In the genomic region with DNA sequence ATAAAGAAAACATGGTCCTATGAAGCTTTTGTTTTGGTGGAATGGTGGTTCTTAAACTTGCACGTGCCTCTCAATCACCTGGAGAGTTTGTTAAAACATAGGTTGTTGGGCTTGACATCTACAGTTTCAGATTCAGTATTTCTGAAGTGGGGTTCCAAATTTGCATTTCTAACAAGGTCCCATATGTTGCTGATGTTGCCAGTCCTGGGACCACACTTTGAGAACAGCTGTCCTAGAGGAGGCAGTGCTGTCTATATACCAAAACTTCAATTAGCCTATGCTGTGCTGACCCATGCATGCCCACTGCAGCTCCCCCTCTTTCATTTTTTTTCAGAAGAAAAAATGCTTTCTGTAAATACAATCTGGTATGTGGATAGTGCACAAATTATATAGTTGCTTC, we compare ENCODE assay signal across 21 cellular contexts. TPM values are rescaled to one million over a fixed set of nuclear protein-coding genes. Genes with fewer than 3 reads are reported as not detected.
A peak's percentile ranks its signal among the peaks of the same experiment; 100 is the strongest.
DNase-seq lines count a peak whose midpoint lies in the region; ATAC-seq, FAIRE-seq and TF ChIP-seq lines count a peak whose summit lies in the region.
"Had no signal": no experiment of that assay in that cellular context is flagged by ENCODE, and none has a peak within 500 bp of the region (broad histone marks: within the 10 kb centered on the region; RNA-seq: fewer than 3 reads in every experiment).

No MANE protein-coding gene starts in this region.

- peak overlapping the region; percentile 8; the same call in 1 of the 2 replicates for H3K23ac ChIP-seq in IMR-90 (ENCODE audit: low read depth, low read length)
- H3K23ac ChIP-seq in H1 (ENCODE audit: insufficient read length), result no peak overlapping the region
- no peak overlapping the region for H3K23ac ChIP-seq in H9 (ENCODE audit: insufficient read length, low read depth, low read length)

- CTCF ChIA-PET in IMR-90 (lab: Yijun Ruan, JAX) (interaction anchor here (0.7 kb wide), 1 partner anchor 800 kb away, joined by 4 read pairs; no protein-coding TSS in a partner anchor), H1 (lab: Charles Lee; ENCODE audit: partially characterized antibody) (interaction anchor here (1.1 kb wide), 1 partner anchor 1125 kb away, joined by 3 read pairs; no protein-coding TSS in a partner anchor)

- H3K56ac ChIP-seq in IMR-90 (ENCODE audit: extremely low read depth, insufficient read depth, low read length), result 0 out of 2 replicates have a peak overlapping the region, but pooled peaks have one; percentile 8
- H3K56ac ChIP-seq in H1 (replicated peaks; ENCODE audit: insufficient read length, low read depth, low read length), result no peak overlapping the region
- no peak overlapping the region for H3K56ac ChIP-seq in H9 (ENCODE audit: insufficient read length, low read depth, low read length)

- no peaks in the 10 kb centered on the region for H3K9me3 ChIP-seq in IMR-90 (ENCODE audit: control insufficient read depth, insufficient read depth, low read length)
- H3K9me3 ChIP-seq in H1 (ENCODE audit: insufficient read depth in 2 of 2, low read depth in 1 of 2, low read length in 1 of 2), result peaks cover 0 to under 1% of the 10 kb centered on the region in 2 experiments; a peak in 1 of 4 replicates
- H3K9me3 ChIP-seq in H9 (ENCODE audit: control insufficient read depth, low read depth, low read length), result no peaks in the 10 kb centered on the region
- H3K9me3 ChIP-seq: colonic mucosa, uterus had no signal

- H3K79me1 ChIP-seq in IMR-90 (ENCODE audit: low read depth in 1 of 2, low read length in 2 of 2) (peaks cover 17 to 46% of the 10 kb centered on the region in 2 experiments), H1 (ENCODE audit: low read depth, low read length) (no peaks in the 10 kb centered on the region), H9 (ENCODE audit: insufficient read depth, low read depth, low read length, poor library complexity, severe bottlenecking) (no peaks in the 10 kb centered on the region)

- H3K4me1 ChIP-seq in IMR-90 (ENCODE audit: control insufficient read depth, insufficient read depth, low read length) (peaks cover 5% of the 10 kb centered on the region), H1 (replicated peaks in 1 of 4; ENCODE audit: control insufficient read depth in 3 of 4, insufficient read depth in 4 of 4, low read length in 3 of 4) (peaks cover 0 to 6% (median 3%) of the 10 kb centered on the region in 4 experiments; a peak in 4 of 7 replicates), H9 (ENCODE audit: insufficient read depth, low read length) (0 out of 2 replicates have a peak, but pooled peaks cover 2% of the 10 kb centered on the region)
- H3K4me1 ChIP-seq: colonic mucosa, uterus had no signal

- ATAC-seq in GM18508 (IDR thresholded peaks at IDR 0.05; ENCODE audit: insufficient read depth, unreplicated experiment), result peak; percentile 55
- peak; percentile 51 for ATAC-seq in GM21619 (IDR thresholded peaks at IDR 0.05; ENCODE audit: unreplicated experiment)
- ATAC-seq in IMR-90 (ENCODE audit: low read depth), result peak; percentile 40; the same call in 1 of the 2 replicates
- ATAC-seq: activated naive CD4-positive, alpha-beta T cell treated with anti-CD3 and anti-CD28 coated beads, Interleukin-2, amount 50 U/mL, for 72 hours; natural killer cell had no signal

- dilution Hi-C loops in IMR-90 (cut with HindIII; ENCODE audit: low sequenced_read_pairs, unreplicated experiment), result no loop called here

- peaks cover 10 to 18% of the 10 kb centered on the region in 2 experiments for H3K4me1 Mint-ChIP-seq in H9
- H3K4me1 Mint-ChIP-seq: natural killer cell had no signal

- H3K36me3 ChIP-seq in IMR-90 (ENCODE audit: control insufficient read depth, insufficient read depth, low read length) (no peaks in the 10 kb centered on the region), H1 (ENCODE audit: control insufficient read depth in 2 of 4, insufficient read depth in 4 of 4, low read length in 3 of 4) (peaks cover 0 to 3% (median 2%) of the 10 kb centered on the region in 4 experiments; a peak in 1 of 8 replicates)
- H3K36me3 ChIP-seq: colonic mucosa, uterus had no signal

- H3K27me3 ChIP-seq in IMR-90 (ENCODE audit: control insufficient read depth, insufficient read depth, low read length), result no peaks in the 10 kb centered on the region
- no peaks in the 10 kb centered on the region for H3K27me3 ChIP-seq in H1 (replicated peaks in 1 of 4; ENCODE audit: control insufficient read depth in 3 of 4, extremely low read depth in 1 of 4, insufficient read depth in 3 of 4, low read length in 3 of 4)
- H3K27me3 ChIP-seq in H9 (ENCODE audit: insufficient read depth, low read length), result no peaks in the 10 kb centered on the region
- H3K27me3 ChIP-seq: colonic mucosa, uterus had no signal

- POLR2A ChIA-PET in IMR-90 (lab: Charles Lee; ENCODE audit: unreplicated experiment) (no interaction called here), H1 (lab: Charles Lee; ENCODE audit: partially characterized antibody) (interaction anchor here (1.3 kb wide), 1 partner anchor 119 kb away, joined by 3 read pairs; no protein-coding TSS in a partner anchor)

- TF ChIP-seq POLR2A in IMR-90 (IDR thresholded peaks at IDR 0.05; ENCODE audit: low read depth, low read length), result no peak
- no peak for TF ChIP-seq POLR2A in H1 (IDR thresholded peaks at IDR 0.05; ENCODE audit: control extremely low read depth in 1 of 2, low read depth in 2 of 2, low read length in 2 of 2)

- no peak overlapping the region for H3K27ac ChIP-seq in IMR-90 (ENCODE audit: insufficient read depth, low read length)
- no peak overlapping the region for H3K27ac ChIP-seq in H1 (ENCODE audit: low read depth, low read length)
- H3K27ac ChIP-seq in H9 (ENCODE audit: insufficient read length, low read depth, low read length), result no peak overlapping the region
- H3K27ac ChIP-seq: colonic mucosa, parathyroid adenoma, uterus had no signal

- DNase-seq in IMR-90, result no peak
- DNase-seq in H1 (ENCODE audit: low read depth in 1 of 2, low spot score in 2 of 2), result no peak
- no peak for DNase-seq in hepatic stellate cell (ENCODE audit: low spot score)
- DNase-seq in SKM-1 treated with dmso at 0.1 percent for 144 hours (lab: John Stamatoyannopoulos, UW; ENCODE audit: unreplicated experiment), result no peak
- no peak for DNase-seq in glomerular visceral epithelial cell (ENCODE audit: extremely low spot score)
- no peak for DNase-seq in H9
- DNase-seq: activated CD4-positive, CD25-positive, alpha-beta regulatory T cell; activated T-cell treated with anti-CD3 and anti-CD28 coated beads, Interleukin-2, amount 50 U/mL, for 48 hours; colonic mucosa; kidney glomerular epithelial cell; mesendoderm; natural killer cell; NCI-H1694; NCI-H510A; SHP77 treated with DMSO at 0.1 percent for 48 hours; T-helper 2 cell; uterus had no signal

- H2BK20ac ChIP-seq in IMR-90 (ENCODE audit: low read depth, low read length) (no peak overlapping the region), H1 (ENCODE audit: low read length) (no peak overlapping the region), H9 (ENCODE audit: low read depth, low read length, poor library complexity, severe bottlenecking) (no peak overlapping the region)

- TF ChIP-seq EP300 in H1 (IDR thresholded peaks at IDR 0.05; ENCODE audit: borderline replicate concordance in 1 of 2, low read depth in 2 of 2, low read length in 2 of 2), result no peak

- peak overlapping the region; percentile 0 for H2BK5ac ChIP-seq in IMR-90 (ENCODE audit: low read depth, low read length, poor library complexity, severe bottlenecking)
- no peak overlapping the region for H2BK5ac ChIP-seq in H1 (ENCODE audit: low read depth, low read length)
- H2BK5ac ChIP-seq in H9 (ENCODE audit: insufficient read length, low read length), result no peak overlapping the region

- H3K4ac ChIP-seq in IMR-90 (ENCODE audit: low read depth, low read length) (no peak overlapping the region), H1 (replicated peaks; ENCODE audit: insufficient read length, low read depth, low read length) (no peak overlapping the region), H9 (ENCODE audit: low read depth, low read length) (no peak overlapping the region)

- peaks cover 12% of the 10 kb centered on the region for H3K9me1 ChIP-seq in IMR-90 (ENCODE audit: insufficient read depth, low read length)

- H3T11ph ChIP-seq in H9 (ENCODE audit: low read length), result no peak overlapping the region

- H3K9ac ChIP-seq in IMR-90 (ENCODE audit: low read depth, low read length), result no peak overlapping the region
- H3K9ac ChIP-seq in H1 (replicated peaks in 1 of 4; ENCODE audit: extremely low read depth in 1 of 4, low read depth in 3 of 4, low read length in 3 of 4), result no peak overlapping the region
- no peak overlapping the region for H3K9ac ChIP-seq in H9 (ENCODE audit: extremely low read depth, insufficient read length, low read length)
- H3K9ac ChIP-seq: parathyroid adenoma had no signal

- H4K20me1 ChIP-seq in IMR-90 (ENCODE audit: insufficient read depth, low read length), result peaks cover 8% of the 10 kb centered on the region; the same call in 1 of the 2 replicates
- H4K20me1 ChIP-seq in H1 (replicated peaks in 1 of 2; ENCODE audit: control insufficient read depth in 1 of 2, insufficient read depth in 2 of 2, low read length in 2 of 2), result no peaks in the 10 kb centered on the region
- H4K20me1 ChIP-seq in H9 (ENCODE audit: control insufficient read depth, insufficient read depth, insufficient read length), result no peaks in the 10 kb centered on the region

- BruUV-seq in IMR-90 (replicated peaks; lab: Mats Ljungman, UMichigan), result no TSS peak

- H3K4me2 ChIP-seq in IMR-90 (ENCODE audit: low read depth, low read length), result no peak overlapping the region
- no peak overlapping the region for H3K4me2 ChIP-seq in H1 (ENCODE audit: insufficient read depth in 1 of 2, low read depth in 2 of 2, low read length in 2 of 2)
- H3K4me2 ChIP-seq in H9 (ENCODE audit: insufficient read depth, insufficient read length, low read length), result no peak overlapping the region

- WGBS in IMR-90 (ENCODE audit: extremely low coverage in 2 of 2, insufficient read length in 1 of 2), 2 experiments, result 100% methylated on average over 1 of the region's 1 CpG; no CpG with 5 or more reads in 1 of the 2 experiments
- 75% methylated on average over 1 of the region's 1 CpG; no CpG with 5 or more reads in 1 of the 2 experiments for WGBS in H1 (ENCODE audit: extremely low coverage in 1 of 2, insufficient coverage in 1 of 2, insufficient read length in 1 of 2, insufficient replicate concordance in 2 of 2, low coverage in 1 of 2, low lambda C conversion rate in 2 of 2, missing lambda C conversion rate in 1 of 2), 2 experiments
- no CpG with 5 or more reads among the region's 1 CpG for WGBS in H9 (ENCODE audit: extremely low coverage, insufficient read length, low lambda C conversion rate)

- H3K4me3 ChIP-seq in IMR-90 (ENCODE audit: insufficient read depth, low read depth, low read length) (no peak overlapping the region), H1 (ENCODE audit: extremely low read depth in 1 of 4, insufficient read depth in 2 of 4, low read depth in 3 of 4, low read length in 4 of 4) (no peak overlapping the region)
- H3K4me3 ChIP-seq: colonic mucosa, uterus had no signal

- peaks cover 13 to 16% (median 14%) of the 10 kb centered on the region in 3 experiments; a peak in 6 of 7 replicates for H3K36me3 Mint-ChIP-seq in H9 (ENCODE audit: insufficient read depth in 1 of 3, low read depth in 3 of 3)
- H3K36me3 Mint-ChIP-seq: natural killer cell had no signal

- no peaks in the 10 kb centered on the region for H3K23me2 ChIP-seq in H1 (ENCODE audit: low read depth, low read length)
- H3K23me2 ChIP-seq in H9 (ENCODE audit: insufficient read length, low read depth, low read length, poor library complexity, severe bottlenecking), result no peaks in the 10 kb centered on the region

- H3K27me3 Mint-ChIP-seq in H9 (ENCODE audit: low read depth), result no peaks in the 10 kb centered on the region

- no peak overlapping the region for H3K4me3 Mint-ChIP-seq in H9
- H3K4me3 Mint-ChIP-seq: natural killer cell had no signal

- H2BK15ac ChIP-seq in IMR-90 (ENCODE audit: low read depth, low read length) (no peak overlapping the region), H1 (ENCODE audit: low read length) (no peak overlapping the region), H9 (ENCODE audit: low read depth, low read length) (no peak overlapping the region)

- H2AK5ac ChIP-seq in IMR-90 (ENCODE audit: low read depth, low read length) (no peak overlapping the region), H1 (ENCODE audit: low read depth, low read length) (no peak overlapping the region), H9 (ENCODE audit: insufficient read length, low read length) (no peak overlapping the region)

- FAIRE-seq in H1 (lab: Jason Lieb, UNC), result peak; percentile 7

- no peak overlapping the region for H2BK120ac ChIP-seq in IMR-90 (ENCODE audit: low read depth, low read length)
- H2BK120ac ChIP-seq in H1 (replicated peaks; ENCODE audit: low read depth, low read length), result no peak overlapping the region
- no peak overlapping the region for H2BK120ac ChIP-seq in H9 (ENCODE audit: low read depth, low read length, poor library complexity, severe bottlenecking)

- no peak overlapping the region for H2AK9ac ChIP-seq in IMR-90 (replicated peaks; ENCODE audit: low read depth, low read length, poor library complexity)

- H2BK12ac ChIP-seq in H1 (ENCODE audit: low read depth, low read length) (no peak overlapping the region), H9 (ENCODE audit: insufficient read length, low read depth, low read length) (no peak overlapping the region)

- H3K27ac Mint-ChIP-seq in H9, result no peak overlapping the region
- H3K27ac Mint-ChIP-seq: activated naive CD4-positive, alpha-beta T cell treated with anti-CD3 and anti-CD28 coated beads, Interleukin-2, amount 50 U/mL, for 72 hours; natural killer cell had no signal

- H3K18ac ChIP-seq in IMR-90 (ENCODE audit: low read depth, low read length) (no peak overlapping the region), H1 (ENCODE audit: extremely low read depth, low read length) (no peak overlapping the region), H9 (ENCODE audit: insufficient read length, low read depth, low read length) (no peak overlapping the region)

- TF ChIP-seq RAD21 in IMR-90 (IDR thresholded peaks at IDR 0.05; ENCODE audit: low read length) (no peak), H1 (IDR thresholded peaks at IDR 0.05 in 1 of 2, conservative IDR thresholded peaks at IDR 0.05 in 1 of 2; ENCODE audit: low read depth in 2 of 2, low read length in 2 of 2) (no peak)

- H4K8ac ChIP-seq in IMR-90 (ENCODE audit: low read depth in 2 of 2, low read length in 2 of 2) (no peak overlapping the region), H1 (ENCODE audit: extremely low read depth, insufficient read depth, low read length) (no peak overlapping the region), H9 (replicated peaks; ENCODE audit: insufficient read length, low read depth, low read length) (no peak overlapping the region)

- no peak overlapping the region for H2AFZ ChIP-seq in IMR-90 (replicated peaks; ENCODE audit: low read length, poor library complexity)
- no peak overlapping the region for H2AFZ ChIP-seq in H1 (ENCODE audit: low read length)
- H2AFZ ChIP-seq in H9 (ENCODE audit: low read length), result no peak overlapping the region
- H2AFZ ChIP-seq: parathyroid adenoma had no signal

- H3K79me2 ChIP-seq in H1 (ENCODE audit: control insufficient read depth in 1 of 2, insufficient read depth in 2 of 2, low read length in 2 of 2) (peaks cover 0 to 59% of the 10 kb centered on the region in 2 experiments; a peak in 3 of 4 replicates), H9 (ENCODE audit: insufficient read depth, low read length) (0 out of 2 replicates have a peak, but pooled peaks cover 2% of the 10 kb centered on the region)

- in situ Hi-C loops in IMR-90 (cut with MboI; ENCODE audit: low sequenced_read_pairs), result no loop called here

- H4K91ac ChIP-seq in IMR-90 (ENCODE audit: insufficient read depth, low read depth, low read length) (no peak overlapping the region), H1 (replicated peaks; ENCODE audit: insufficient read length, low read length) (no peak overlapping the region), H9 (ENCODE audit: insufficient read length, low read depth, low read length) (no peak overlapping the region)

- H4K5ac ChIP-seq in IMR-90 (ENCODE audit: low read depth, low read length) (no peak overlapping the region), H1 (ENCODE audit: insufficient read length, low read depth, low read length) (no peak overlapping the region), H9 (ENCODE audit: insufficient read length, low read depth, low read length) (no peak overlapping the region)

- TF ChIP-seq CTCF in IMR-90 (conservative IDR thresholded peaks at IDR 0.05; ENCODE audit: low read depth, low read length), result no peak
- TF ChIP-seq CTCF in H1 (IDR thresholded peaks at IDR 0.05; ENCODE audit: control extremely low read depth in 1 of 3, insufficient read depth in 1 of 3, low read depth in 1 of 3, low read length in 3 of 3), result no peak
- no peak for TF ChIP-seq CTCF in H9 (conservative IDR thresholded peaks at IDR 0.05)

- H3K14ac ChIP-seq in IMR-90 (replicated peaks; ENCODE audit: low read depth, low read length) (no peak overlapping the region), H1 (ENCODE audit: insufficient read length) (no peak overlapping the region), H9 (ENCODE audit: insufficient read depth, low read length) (no peak overlapping the region)

- intact Hi-C loops in IMR-90 (cut with micrococcal nuclease), result no loop called here

- peaks cover 1 to 5% of the 10 kb centered on the region in 2 experiments; a peak in 4 of 5 replicates for H3K9me3 Mint-ChIP-seq in H9
- H3K9me3 Mint-ChIP-seq: activated naive CD4-positive, alpha-beta T cell treated with anti-CD3 and anti-CD28 coated beads, Interleukin-2, amount 50 U/mL, for 72 hours had no signal

RNA-seq across cellular contexts. Expression of gene ALCAM, which starts 31.3 kb away (rescaled TPM):
- 400 and 423 TPM in 2 replicates for total RNA-seq in IMR-90 (2012; rRNA removed)
- polyA plus RNA-seq in IMR-90 (2012; rRNA removed), result 105 and 117 TPM in 2 replicates
- polyA plus RNA-seq in IMR-90 (2012; cell fraction: cytosol; rRNA removed), result 32.8 and 49.6 TPM in 2 replicates
- polyA plus RNA-seq in IMR-90 (2012; cell fraction: nucleus; rRNA removed; ENCODE audit: low replicate concordance), result 29.9 and 107 TPM in 2 replicates
- 33.0 and 35.7 TPM in 2 replicates for total RNA-seq in H1 (2021; fragmentation: NEBNext Ultra II Directional; extraction: Animal tissue kit (Norgen Biotek cat#: 25700))
- polyA plus RNA-seq in H1 (2011; rRNA removed), result 9.1 and 10.8 TPM in 2 replicates
- 14.5 TPM for polyA plus RNA-seq in H1 (2011; cell fraction: cytosol; rRNA removed)
- polyA plus RNA-seq in H1 (2011; cell fraction: nucleus; rRNA removed), result 38.8 TPM
- 21.4 to 39.2 TPM (median 28.6 TPM) in 4 replicates for polyA plus RNA-seq in H1 (2012, experiment 1 of 2)
- polyA plus RNA-seq in H1 (2012, experiment 2 of 2), result 1.9 TPM
- 55.3 TPM for polyA plus RNA-seq in H1 (2013, experiment 1 of 2)
- 49.9 TPM for polyA plus RNA-seq in H1 (2013, experiment 2 of 2)
- 46.4 and 99.7 TPM in 2 replicates for polyA minus RNA-seq in H1 (2011; rRNA and poly(A)+ RNA removed)
- polyA minus RNA-seq in H1 (2011; cell fraction: cytosol; rRNA and poly(A)+ RNA removed), result 37.0 TPM
- 112 TPM for polyA minus RNA-seq in H1 (2011; cell fraction: nucleus; rRNA and poly(A)+ RNA removed)
- total RNA-seq in H9 (2021), result 43.3 and 43.7 TPM in 2 replicates
